In genomic region chr19:40598121-40598917, GRCh38 we compare ENCODE assay signal across 8 cellular contexts. TPM values are rescaled to one million over a fixed set of nuclear protein-coding genes. Genes with fewer than 3 reads are reported as not detected.
DNase-seq lines count a peak whose midpoint lies in the region; ATAC-seq and TF ChIP-seq lines count a peak whose summit lies in the region.

No MANE protein-coding gene starts in this region.

- H3K4me1 Mint-ChIP-seq in activated CD4-positive, alpha-beta T cell treated with anti-CD3 and anti-CD28 coated beads, Interleukin-2, amount 10 ng/mL, durations not matched to agents 24 days and 14 days, result peaks cover 49% of the 10 kb centered on the region

- H3K27ac Mint-ChIP-seq in activated CD4-positive, alpha-beta T cell treated with anti-CD3 and anti-CD28 coated beads, Interleukin-2, amount 10 ng/mL, durations not matched to agents 24 days and 14 days, result no peak overlapping the region

- no peaks in the 10 kb centered on the region for H3K9me3 ChIP-seq in left lung

- peak; percentile 58 for ATAC-seq in HG02885 (IDR thresholded peaks at IDR 0.05; ENCODE audit: poor library complexity, unreplicated experiment)
- ATAC-seq in left lung, result peak; percentile 78
- no peak for ATAC-seq in GM19452 (IDR thresholded peaks at IDR 0.05; ENCODE audit: unreplicated experiment)

- H3K4me1 ChIP-seq in left lung, result peaks cover 18 to 64% of the 10 kb centered on the region in 2 donors

- TF ChIP-seq CTCF in C4-2B (conservative IDR thresholded peaks at IDR 0.05) (peak; percentile 98), coronary artery (IDR thresholded peaks at IDR 0.05) (peak; percentile 95), left lung (IDR thresholded peaks at IDR 0.05) (peak; percentile 98 to 99)

- no peak overlapping the region for H3K27ac ChIP-seq in C4-2B
- H3K27ac ChIP-seq in coronary artery, result peak overlapping the region; percentile 92 to 98
- no peak overlapping the region for H3K27ac ChIP-seq in left lung

- intact Hi-C loops in activated CD4-positive, alpha-beta T cell treated with anti-CD3 and anti-CD28 coated beads, Interleukin-2, amount 10 ng/mL, durations not matched to agents 24 days and 14 days (cut with micrococcal nuclease), result loop anchor here (1.0 to 10.0 kb wide), 4 partner anchors 49 to 294 kb away; no protein-coding TSS in a partner anchor
- intact Hi-C loops in left lung (cut with DNase I), result loop anchor here in 1 of 2 donors (10.0 kb wide), 1 partner anchor 64 kb away; no protein-coding TSS in a partner anchor

- H3K4me3 Mint-ChIP-seq in activated CD4-positive, alpha-beta T cell treated with anti-CD3 and anti-CD28 coated beads, Interleukin-2, amount 10 ng/mL, durations not matched to agents 24 days and 14 days, result peak overlapping the region; percentile 55

- no peaks in the 10 kb centered on the region for H3K36me3 ChIP-seq in left lung

- peaks cover 42 to 90% of the 10 kb centered on the region in 2 donors for H3K27me3 ChIP-seq in left lung

- peaks cover 44% of the 10 kb centered on the region for H3K27me3 Mint-ChIP-seq in activated CD4-positive, alpha-beta T cell treated with anti-CD3 and anti-CD28 coated beads, Interleukin-2, amount 10 ng/mL, durations not matched to agents 24 days and 14 days

- H3K4me3 ChIP-seq in coronary artery, result peak overlapping the region; percentile 27
- H3K4me3 ChIP-seq in left lung, result no peak overlapping the region

- DNase-seq in NCI-H526 treated with DMSO at 0.1 percent for 48 hours (lab: John Stamatoyannopoulos, UW) (peak; percentile 66), coronary artery (ENCODE audit: low spot score) (peak; percentile 92), left lung (peak; percentile 85 to 97)
- peak; percentile 96 for DNase-seq in activated CD4-positive, alpha-beta T cell treated with anti-CD3 and anti-CD28 coated beads, Interleukin-2, amount 10 ng/mL, durations not matched to agents 24 days and 14 days
- DNase-seq in stimulated activated CD4-positive, alpha-beta T cell treated with anti-CD3 and anti-CD28 coated beads, Interleukin-4, amount 100 ng/mL, for 48 hours (ENCODE audit: low read depth in 2 of 2), result peak; percentile 82 to 89

- no peaks in the 10 kb centered on the region for H3K36me3 Mint-ChIP-seq in activated CD4-positive, alpha-beta T cell treated with anti-CD3 and anti-CD28 coated beads, Interleukin-2, amount 10 ng/mL, durations not matched to agents 24 days and 14 days (ENCODE audit: low read depth)

- no peaks in the 10 kb centered on the region for H3K9me3 Mint-ChIP-seq in activated CD4-positive, alpha-beta T cell treated with anti-CD3 and anti-CD28 coated beads, Interleukin-2, amount 10 ng/mL, durations not matched to agents 24 days and 14 days

RNA-seq across cellular contexts. Expression of gene LTBP4, which starts 2.9 kb away (rescaled TPM):
- 123 and 126 TPM in 2 replicates for total RNA-seq in activated CD4-positive, alpha-beta T cell treated with anti-CD3 and anti-CD28 coated beads, Interleukin-2, amount 10 ng/mL, durations not matched to agents 24 days and 14 days
- 100 to 1,000 TPM; 151 to 181 TPM for total RNA-seq in left lung

RNA-seq across cellular contexts. Expression of gene SHKBP1, which starts 21.6 kb away (rescaled TPM):
- total RNA-seq in activated CD4-positive, alpha-beta T cell treated with anti-CD3 and anti-CD28 coated beads, Interleukin-2, amount 10 ng/mL, durations not matched to agents 24 days and 14 days, result 111 and 113 TPM in 2 replicates
- total RNA-seq in left lung, result 100 to 1,000 TPM in 1 of 2 donors, 10 to 100 TPM in 1; 73.9 to 122 TPM

Comparison
In these comparisons a context has a peak if more than half of its experiments do, and no peak if none do; other contexts are left out.
1. H3K27ac ChIP-seq: peak in coronary artery (2 of 2); none in C4-2B (single experiment) and left lung (0 of 2).
2. Peak in every context shown above with its lines, with median percentiles within 50 percentile points of each other: CTCF ChIP-seq and DNase-seq.